Comparison of ENCODE assay signal across 21 cellular contexts in genomic region chr9:124128568-124128967, GRCh38.
DNase-seq lines count a peak whose midpoint lies in the region; ATAC-seq, FAIRE-seq and TF ChIP-seq lines count a peak whose summit lies in the region.
"Had no signal": no experiment of that assay in that cellular context is flagged by ENCODE, and none has a peak within 500 bp of the region (broad histone marks: within the 10 kb centered on the region; RNA-seq: fewer than 3 reads in every experiment).

No MANE protein-coding gene starts in this region.

- no peak overlapping the region for H3K14ac ChIP-seq in mesenchymal stem cell (ENCODE audit: low read length in 2 of 2)

- POLR2A ChIA-PET in A549 (lab: Yijun Ruan, JAX), result no interaction called here
- POLR2A ChIA-PET in HEK293T (lab: Yijun Ruan, JAX), result no interaction called here
- POLR2A ChIA-PET in PC-3 (lab: Charles Lee; ENCODE audit: unreplicated experiment), result no interaction called here

- H3K36me3 Mint-ChIP-seq in natural killer cell, result no peaks in the 10 kb centered on the region
- H3K36me3 Mint-ChIP-seq: CD4-positive, CD25-positive, alpha-beta regulatory T cell had no signal

- TF ChIP-seq POLR2A in A549 (IDR thresholded peaks at IDR 0.05; ENCODE audit: low read length), result no peak

- no peaks in the 10 kb centered on the region for H3F3A ChIP-seq in PC-3 (ENCODE audit: low read length, unreplicated experiment)

- no peak for TF ChIP-seq RAD21 in A549 (conservative IDR thresholded peaks at IDR 0.05 in 1 of 2, IDR thresholded peaks at IDR 0.05 in 1 of 2)

- H3K27ac ChIP-seq in A549, result peak overlapping the region in 1 of 2 experiments; percentile 61; a peak in 2 of 6 replicates
- H3K27ac ChIP-seq in PC-3 (ENCODE audit: low read length), result no peak overlapping the region
- H3K27ac ChIP-seq in mesenchymal stem cell (ENCODE audit: low read length, poor library complexity, severe bottlenecking), result no peak overlapping the region
- H3K27ac ChIP-seq: Peyer's patch had no signal

- H2BK120ac ChIP-seq in mesenchymal stem cell (ENCODE audit: low read depth, low read length), result no peak overlapping the region

- no peak overlapping the region for H3K4me3 Mint-ChIP-seq in natural killer cell
- H3K4me3 Mint-ChIP-seq: CD4-positive, CD25-positive, alpha-beta regulatory T cell had no signal

- H3K4me2 ChIP-seq in A549, result peak overlapping the region; percentile 18; the same call in 1 of the 3 replicates
- no peak overlapping the region for H3K4me2 ChIP-seq in PC-3 (ENCODE audit: low read length)
- H3K4me2 ChIP-seq in mesenchymal stem cell (ENCODE audit: low read length, poor library complexity, severe bottlenecking), result no peak overlapping the region

- no peak overlapping the region for H2AK5ac ChIP-seq in mesenchymal stem cell (ENCODE audit: low read length, severe bottlenecking)

- H3K36me3 ChIP-seq in PC-3 (ENCODE audit: low read depth, low read length), result no peaks in the 10 kb centered on the region
- no peaks in the 10 kb centered on the region for H3K36me3 ChIP-seq in mesenchymal stem cell (ENCODE audit: control insufficient read depth in 1 of 2, insufficient read depth in 2 of 2, low read depth in 1 of 2, low read length in 2 of 2)
- H3K36me3 ChIP-seq: BE2C, Peyer's patch had no signal

- H3K79me1 ChIP-seq in mesenchymal stem cell (replicated peaks; ENCODE audit: low read length, poor library complexity, severe bottlenecking), result no peaks in the 10 kb centered on the region

- H2BK5ac ChIP-seq in mesenchymal stem cell (ENCODE audit: low read depth, low read length, poor library complexity, severe bottlenecking), result no peak overlapping the region

- TF ChIP-seq CTCF in A549 (IDR thresholded peaks at IDR 0.05), result no peak
- no peak for TF ChIP-seq CTCF in PC-3 (conservative IDR thresholded peaks at IDR 0.05; ENCODE audit: low read depth, low read length)
- no peak for TF ChIP-seq CTCF in natural killer cell (IDR thresholded peaks at IDR 0.05)

- no peak overlapping the region for H3K27ac Mint-ChIP-seq in natural killer cell
- H3K27ac Mint-ChIP-seq: CD4-positive, CD25-positive, alpha-beta regulatory T cell had no signal

- no peak; a peak in 1 of 5 replicates for TF ChIP-seq EP300 in A549 (IDR thresholded peaks at IDR 0.05)

- intact Hi-C loops in PC-3 (cut with micrococcal nuclease), result loop anchor here (5.0 to 10.0 kb wide), 3 partner anchors 129 to 266 kb away; partner anchors contain the start of gene NEK6
- intact Hi-C loops in natural killer cell (cut with micrococcal nuclease), result loop anchor here (10.0 kb wide), 1 partner anchor 126 kb away; the partner anchor contains the start of gene NEK6

- H4K91ac ChIP-seq in mesenchymal stem cell (ENCODE audit: low read length), result no peak overlapping the region

- peaks cover 7 to 8% of the 10 kb centered on the region in 2 donors for H3K4me1 Mint-ChIP-seq in natural killer cell

- H3K23ac ChIP-seq in mesenchymal stem cell (ENCODE audit: low read length in 2 of 2), result no peak overlapping the region

- BruUV-seq in PC-3 (replicated peaks; lab: Mats Ljungman, UMichigan), result no TSS peak

- H3K18ac ChIP-seq in mesenchymal stem cell (ENCODE audit: low read depth in 1 of 2, low read length in 2 of 2), result no peak overlapping the region

- no peaks in the 10 kb centered on the region for H3K9me3 Mint-ChIP-seq in natural killer cell

- CTCF ChIA-PET in A549 (lab: Yijun Ruan, JAX), result interaction anchor here (0.6 to 4.4 kb wide), 9 partner anchors 12 to 291 kb away, joined by 3 to 49 read pairs (median 12); no protein-coding TSS in a partner anchor
- CTCF ChIA-PET in HEK293T (lab: Yijun Ruan, JAX), result no interaction called here
- CTCF ChIA-PET in PC-3 (lab: Charles Lee), result no interaction called here

- DNase-seq in A549 (ENCODE audit: low read depth in 1 of 2, low spot score in 1 of 2) (peak in 1 of 2 experiments; percentile 29), HEK293T (ENCODE audit: extremely low spot score) (no peak), PC-3 (peak; percentile 50), mesenchymal stem cell (peak; percentile 33), natural killer cell (no peak)
- DNase-seq in activated CD8-positive, alpha-beta memory T cell treated with anti-CD3 and anti-CD28 coated beads, Interleukin-2, amount 50 U/mL, for 48 hours, result no peak
- DNase-seq: BE2C; CD4-positive, CD25-positive, alpha-beta regulatory T cell; DMS79; GDM1; NCI-H1092 treated with DMSO at 0.1 percent for 48 hours; NCI-H1436 treated with DMSO at 0.1 percent for 48 hours; NCI-H1930; NCI-H2227 treated with DMSO at 0.1 percent for 48 hours; NCI-H510A treated with DMSO at 0.1 percent for 48 hours; NCI-H748 treated with DMSO at 0.1 percent for 48 hours had no signal

- 27% methylated on average over 9 of the region's 9 CpGs for WGBS in A549 (ENCODE audit: missing lambda C conversion rate)
- WGBS in mesenchymal stem cell, result 51% methylated on average over 9 of the region's 9 CpGs

- H3K9me2 ChIP-seq in PC-3 (replicated peaks; ENCODE audit: low read length), result no peaks in the 10 kb centered on the region

- no peak for FAIRE-seq in A549 (lab: Jason Lieb, UNC)
- FAIRE-seq: GM19239, H54 had no signal

- no peak overlapping the region for H2AFZ ChIP-seq in PC-3 (ENCODE audit: low read length)
- H2AFZ ChIP-seq in mesenchymal stem cell (ENCODE audit: low read depth, low read length), result no peak overlapping the region

- H4K20me1 ChIP-seq in PC-3 (ENCODE audit: low read length), result no peaks in the 10 kb centered on the region

- peaks cover 14% of the 10 kb centered on the region; the same call in 2 of the 3 replicates for H3K4me1 ChIP-seq in A549
- peaks cover 4% of the 10 kb centered on the region; the same call in 1 of the 2 replicates for H3K4me1 ChIP-seq in PC-3 (ENCODE audit: insufficient read depth, low read length)
- H3K4me1 ChIP-seq in mesenchymal stem cell (ENCODE audit: control insufficient read depth, insufficient read depth, low read depth, low read length), result peaks cover 11% of the 10 kb centered on the region
- H3K4me1 ChIP-seq: BE2C, Peyer's patch had no signal

- no peaks in the 10 kb centered on the region for H3K27me3 Mint-ChIP-seq in natural killer cell (ENCODE audit: low read depth in 2 of 2)

- H4K8ac ChIP-seq in mesenchymal stem cell (ENCODE audit: low read length), result no peak overlapping the region

- H3K27me3 ChIP-seq in PC-3 (ENCODE audit: low read length) (no peaks in the 10 kb centered on the region), mesenchymal stem cell (ENCODE audit: control insufficient read depth in 1 of 2, insufficient read depth in 1 of 2, low read length in 2 of 2) (peaks cover 0 to 4% of the 10 kb centered on the region in 2 experiments)
- H3K27me3 ChIP-seq: BE2C, Peyer's patch had no signal

- no peak overlapping the region for H2BK12ac ChIP-seq in mesenchymal stem cell (ENCODE audit: low read length in 2 of 2)

- no peak overlapping the region for H3K9ac ChIP-seq in PC-3 (ENCODE audit: low read length)
- no peak overlapping the region for H3K9ac ChIP-seq in mesenchymal stem cell (ENCODE audit: low read length)

- H3K9me3 ChIP-seq in A549 (no peaks in the 10 kb centered on the region), PC-3 (ENCODE audit: low read length) (no peaks in the 10 kb centered on the region), mesenchymal stem cell (ENCODE audit: control insufficient read depth, low read length) (no peaks in the 10 kb centered on the region)
- H3K9me3 ChIP-seq: BE2C, Peyer's patch had no signal

- H3K4me3 ChIP-seq in A549 (no peak overlapping the region), PC-3 (ENCODE audit: low read length) (no peak overlapping the region), mesenchymal stem cell (ENCODE audit: insufficient read depth in 1 of 2, low read depth in 1 of 2, low read length in 2 of 2) (no peak overlapping the region)
- H3K4me3 ChIP-seq: Peyer's patch had no signal

- no peak overlapping the region for H3K4ac ChIP-seq in mesenchymal stem cell (ENCODE audit: low read depth in 1 of 2, low read length in 2 of 2)

- no peak overlapping the region for H2BK15ac ChIP-seq in mesenchymal stem cell (ENCODE audit: low read depth, poor library complexity, severe bottlenecking)

- H3K79me2 ChIP-seq in PC-3 (ENCODE audit: low read length), result no peaks in the 10 kb centered on the region

- ATAC-seq in A549, result peak in 1 of 2 experiments; percentile 7; a peak in 1 of 6 replicates
- peak; percentile 53; the same call in 1 of the 2 replicates for ATAC-seq in PC-3
- ATAC-seq in HG03196 (IDR thresholded peaks at IDR 0.05; ENCODE audit: unreplicated experiment), result no peak
- ATAC-seq in natural killer cell, result no peak
- ATAC-seq in GM21717 (IDR thresholded peaks at IDR 0.05; ENCODE audit: unreplicated experiment), result no peak

TF ChIP-seq in A549, 52 proteins besides CTCF, POLR2A, EP300 and RAD21:
- no peak for TF ChIP-seq HOXB13 (CRISPR knock-in tag; IDR thresholded peaks at IDR 0.05; ENCODE audit: low read depth)
- TF ChIP-seq GATA3 (IDR thresholded peaks at IDR 0.05; ENCODE audit: borderline replicate concordance), result peak; percentile 47; the same call in 1 of the 2 replicates
- no peak for TF ChIP-seq HOXA7 (CRISPR knock-in tag; IDR thresholded peaks at IDR 0.05)
- 0 out of 2 replicates have a peak, but pooled peaks have one; percentile 17 for TF ChIP-seq MAX (IDR thresholded peaks at IDR 0.05)

TF ChIP-seq in HEK293T, 16 proteins besides CTCF, POLR2A, EP300 and RAD21:
- TF ChIP-seq CTBP1 (IDR thresholded peaks at IDR 0.05; ENCODE audit: borderline replicate concordance), result no peak
- no peak for TF ChIP-seq NFRKB (IDR thresholded peaks at IDR 0.05)
- TF ChIP-seq FOXM1 (IDR thresholded peaks at IDR 0.05; ENCODE audit: borderline replicate concordance), result no peak
- TF ChIP-seq, protein P1, sequence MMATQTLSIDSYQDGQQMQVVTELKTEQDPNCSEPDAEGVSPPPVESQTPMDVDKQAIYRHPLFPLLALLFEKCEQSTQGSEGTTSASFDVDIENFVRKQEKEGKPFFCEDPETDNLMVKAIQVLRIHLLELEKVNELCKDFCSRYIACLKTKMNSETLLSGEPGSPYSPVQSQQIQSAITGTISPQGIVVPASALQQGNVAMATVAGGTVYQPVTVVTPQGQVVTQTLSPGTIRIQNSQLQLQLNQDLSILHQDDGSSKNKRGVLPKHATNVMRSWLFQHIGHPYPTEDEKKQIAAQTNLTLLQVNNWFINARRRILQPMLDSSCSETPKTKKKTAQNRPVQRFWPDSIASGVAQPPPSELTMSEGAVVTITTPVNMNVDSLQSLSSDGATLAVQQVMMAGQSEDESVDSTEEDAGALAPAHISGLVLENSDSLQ (IDR thresholded peaks at IDR 0.05), result 0 out of 2 replicates have a peak, but pooled peaks have one; percentile 5

Comparison
In these comparisons a context has a peak if more than half of its experiments do, and no peak if none do; other contexts are left out.
1. DNase-seq: peak in PC-3 (single experiment) and mesenchymal stem cell (single experiment); none in HEK293T (single experiment), natural killer cell (single experiment) and activated CD8-positive, alpha-beta memory T cell treated with anti-CD3 and anti-CD28 coated beads, Interleukin-2, amount 50 U/mL, for 48 hours (single experiment).